1 cellular context compared by ENCODE assay signal in genomic region chr21:42924433-42924751, GRCh38.
A peak's percentile ranks its signal among the peaks of the same experiment; 100 is the strongest.
TF ChIP-seq lines count a peak whose summit lies in the region.

No MANE protein-coding gene starts in this region.

TF ChIP-seq in K562, 482 proteins besides CTCF, POLR2A, EP300 and RAD21 (continued from another document):
- TF ChIP-seq ZFP91 (CRISPR knock-in tag; IDR thresholded peaks at IDR 0.05) (no peak), ZC3H4 (CRISPR knock-in tag; IDR thresholded peaks at IDR 0.05; ENCODE audit: borderline replicate concordance) (no peak), MAFF (IDR thresholded peaks at IDR 0.05; ENCODE audit: low read length) (peak; percentile 46), MAX (CRISPR knock-in tag; IDR thresholded peaks at IDR 0.05) (no peak), GATA2 (CRISPR knock-in tag; IDR thresholded peaks at IDR 0.05) (no peak), MXD1 (CRISPR knock-in tag; IDR thresholded peaks at IDR 0.05; ENCODE audit: borderline replicate concordance, poor library complexity, severe bottlenecking) (no peak), HDAC6 (IDR thresholded peaks at IDR 0.05; ENCODE audit: low read depth, low read length) (no peak), HOXB6 (CRISPR knock-in tag; IDR thresholded peaks at IDR 0.05; ENCODE audit: borderline replicate concordance) (no peak), YBX1 (IDR thresholded peaks at IDR 0.05) (no peak), SMARCB1 (IDR thresholded peaks at IDR 0.05; ENCODE audit: insufficient read length, low read depth) (no peak), ZNF778 (CRISPR knock-in tag; IDR thresholded peaks at IDR 0.05) (no peak), CEBPZ (IDR thresholded peaks at IDR 0.05; ENCODE audit: borderline replicate concordance, low read depth, low read length) (no peak), ZC3H8 (IDR thresholded peaks at IDR 0.05) (0 out of 2 replicates have a peak, but pooled peaks have one; percentile 8), RBFOX2 (IDR thresholded peaks at IDR 0.05; ENCODE audit: low read depth, low read length) (0 out of 2 replicates have a peak, but pooled peaks have one; percentile 12), ZNF695 (CRISPR knock-in tag; IDR thresholded peaks at IDR 0.05) (no peak), FOXP1 (CRISPR knock-in tag; IDR thresholded peaks at IDR 0.05) (no peak), NKRF (IDR thresholded peaks at IDR 0.05; ENCODE audit: borderline replicate concordance) (0 out of 2 replicates have a peak, but pooled peaks have one; percentile 17), MBD1 (CRISPR knock-in tag; IDR thresholded peaks at IDR 0.05) (no peak), NFRKB (IDR thresholded peaks at IDR 0.05; ENCODE audit: low read depth) (no peak), E2F4 (CRISPR knock-in tag; IDR thresholded peaks at IDR 0.05; ENCODE audit: low read depth) (no peak), ZNF143 (CRISPR knock-in tag; IDR thresholded peaks at IDR 0.05) (no peak), PRMT5 (CRISPR knock-in tag; IDR thresholded peaks at IDR 0.05) (no peak), LARP7 (IDR thresholded peaks at IDR 0.05) (no peak), ADNP (tag; IDR thresholded peaks at IDR 0.05) (no peak), POLR2H (tag; IDR thresholded peaks at IDR 0.05; ENCODE audit: low read depth) (no peak), SNAPC5 (CRISPR knock-in tag; IDR thresholded peaks at IDR 0.05) (no peak), MNT (conservative IDR thresholded peaks at IDR 0.05) (no peak), ZNF174 (CRISPR knock-in tag; IDR thresholded peaks at IDR 0.05) (no peak), PPARD (CRISPR knock-in tag; IDR thresholded peaks at IDR 0.05) (no peak), PHF8 (IDR thresholded peaks at IDR 0.05; ENCODE audit: borderline replicate concordance, low read length) (no peak), TAF15 (IDR thresholded peaks at IDR 0.05; ENCODE audit: low read depth, low read length) (no peak), ZBED1 (IDR thresholded peaks at IDR 0.05) (no peak), MAFG (tag; conservative IDR thresholded peaks at IDR 0.05) (peak; percentile 62; the same call in 1 of the 2 replicates)
- TF ChIP-seq, protein P1, sequence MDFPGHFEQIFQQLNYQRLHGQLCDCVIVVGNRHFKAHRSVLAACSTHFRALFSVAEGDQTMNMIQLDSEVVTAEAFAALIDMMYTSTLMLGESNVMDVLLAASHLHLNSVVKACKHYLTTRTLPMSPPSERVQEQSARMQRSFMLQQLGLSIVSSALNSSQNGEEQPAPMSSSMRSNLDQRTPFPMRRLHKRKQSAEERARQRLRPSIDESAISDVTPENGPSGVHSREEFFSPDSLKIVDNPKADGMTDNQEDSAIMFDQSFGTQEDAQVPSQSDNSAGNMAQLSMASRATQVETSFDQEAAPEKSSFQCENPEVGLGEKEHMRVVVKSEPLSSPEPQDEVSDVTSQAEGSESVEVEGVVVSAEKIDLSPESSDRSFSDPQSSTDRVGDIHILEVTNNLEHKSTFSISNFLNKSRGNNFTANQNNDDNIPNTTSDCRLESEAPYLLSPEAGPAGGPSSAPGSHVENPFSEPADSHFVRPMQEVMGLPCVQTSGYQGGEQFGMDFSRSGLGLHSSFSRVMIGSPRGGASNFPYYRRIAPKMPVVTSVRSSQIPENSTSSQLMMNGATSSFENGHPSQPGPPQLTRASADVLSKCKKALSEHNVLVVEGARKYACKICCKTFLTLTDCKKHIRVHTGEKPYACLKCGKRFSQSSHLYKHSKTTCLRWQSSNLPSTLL (IDR thresholded peaks at IDR 0.05): 0 out of 2 replicates have a peak, but pooled peaks have one; percentile 5
- TF ChIP-seq, protein P2, sequence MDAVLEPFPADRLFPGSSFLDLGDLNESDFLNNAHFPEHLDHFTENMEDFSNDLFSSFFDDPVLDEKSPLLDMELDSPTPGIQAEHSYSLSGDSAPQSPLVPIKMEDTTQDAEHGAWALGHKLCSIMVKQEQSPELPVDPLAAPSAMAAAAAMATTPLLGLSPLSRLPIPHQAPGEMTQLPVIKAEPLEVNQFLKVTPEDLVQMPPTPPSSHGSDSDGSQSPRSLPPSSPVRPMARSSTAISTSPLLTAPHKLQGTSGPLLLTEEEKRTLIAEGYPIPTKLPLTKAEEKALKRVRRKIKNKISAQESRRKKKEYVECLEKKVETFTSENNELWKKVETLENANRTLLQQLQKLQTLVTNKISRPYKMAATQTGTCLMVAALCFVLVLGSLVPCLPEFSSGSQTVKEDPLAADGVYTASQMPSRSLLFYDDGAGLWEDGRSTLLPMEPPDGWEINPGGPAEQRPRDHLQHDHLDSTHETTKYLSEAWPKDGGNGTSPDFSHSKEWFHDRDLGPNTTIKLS (IDR thresholded peaks at IDR 0.05; ENCODE audit: borderline replicate concordance, low read depth): no peak
- TF ChIP-seq, protein P3, sequence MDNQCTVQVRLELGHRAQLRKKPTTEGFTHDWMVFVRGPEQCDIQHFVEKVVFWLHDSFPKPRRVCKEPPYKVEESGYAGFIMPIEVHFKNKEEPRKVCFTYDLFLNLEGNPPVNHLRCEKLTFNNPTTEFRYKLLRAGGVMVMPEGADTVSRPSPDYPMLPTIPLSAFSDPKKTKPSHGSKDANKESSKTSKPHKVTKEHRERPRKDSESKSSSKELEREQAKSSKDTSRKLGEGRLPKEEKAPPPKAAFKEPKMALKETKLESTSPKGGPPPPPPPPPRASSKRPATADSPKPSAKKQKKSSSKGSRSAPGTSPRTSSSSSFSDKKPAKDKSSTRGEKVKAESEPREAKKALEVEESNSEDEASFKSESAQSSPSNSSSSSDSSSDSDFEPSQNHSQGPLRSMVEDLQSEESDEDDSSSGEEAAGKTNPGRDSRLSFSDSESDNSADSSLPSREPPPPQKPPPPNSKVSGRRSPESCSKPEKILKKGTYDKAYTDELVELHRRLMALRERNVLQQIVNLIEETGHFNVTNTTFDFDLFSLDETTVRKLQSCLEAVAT (IDR thresholded peaks at IDR 0.05): 0 out of 4 replicates have a peak, but pooled peaks of 1 of the 2 experiments have one; percentile 8
